10 cellular contexts compared by ENCODE assay signal in genomic region chr12:123149088-123149827, GRCh38. TPM values are rescaled to one million over a fixed set of nuclear protein-coding genes. Genes with fewer than 3 reads are reported as not detected.
A peak's percentile ranks its signal among the peaks of the same experiment; 100 is the strongest.
DNase-seq lines count a peak whose midpoint lies in the region; ATAC-seq, FAIRE-seq and TF ChIP-seq lines count a peak whose summit lies in the region.
"Had no signal": no experiment of that assay in that cellular context is flagged by ENCODE, and none has a peak within 500 bp of the region (broad histone marks: within the 10 kb centered on the region; RNA-seq: fewer than 3 reads in every experiment).

No MANE protein-coding gene starts in this region.

- TF ChIP-seq EP300 in neural cell (conservative IDR thresholded peaks at IDR 0.05; ENCODE audit: poor library complexity, severe bottlenecking) = no peak

- H3K4me2 ChIP-seq in BLaER1 (peak overlapping the region; percentile 94), neural cell (ENCODE audit: low read length) (no peak overlapping the region)

- DNase-seq in RPMI7951 (ENCODE audit: low read depth) (peak; percentile 22), endothelial cell (ENCODE audit: low spot score) (no peak), GM12892 (ENCODE audit: insufficient read length) (no peak)
- DNase-seq: left cardiac atrium had no signal

- ATAC-seq in HG03108 (IDR thresholded peaks at IDR 0.05; ENCODE audit: unreplicated experiment) (no peak), HG02973 (IDR thresholded peaks at IDR 0.05; ENCODE audit: unreplicated experiment) (no peak), HG03039 (IDR thresholded peaks at IDR 0.05; ENCODE audit: unreplicated experiment) (no peak)

- no peaks in the 10 kb centered on the region for H3K9me2 ChIP-seq in neural cell (ENCODE audit: insufficient read depth, low read length)

- H3K27ac ChIP-seq in BLaER1 (peak overlapping the region; percentile 84; the same call in 1 of the 2 replicates), neural cell (ENCODE audit: low read length) (no peak overlapping the region)
- H3K27ac ChIP-seq: HL-60 had no signal

- FAIRE-seq in GM12892 (lab: Jason Lieb, UNC) = no peak

- H3K4me1 Mint-ChIP-seq in endothelial cell (ENCODE audit: unreplicated experiment) = peaks cover 26% of the 10 kb centered on the region

- H3F3A ChIP-seq in neural cell (ENCODE audit: insufficient read depth, low read length, poor library complexity, severe bottlenecking) = no peaks in the 10 kb centered on the region

- H3K9ac ChIP-seq in BLaER1 (peak overlapping the region; percentile 88), neural cell (ENCODE audit: low read length) (peak overlapping the region; percentile 65)

- H3K4me3 Mint-ChIP-seq in endothelial cell (ENCODE audit: unreplicated experiment) = peak overlapping the region; percentile 85

- H3K4me3 ChIP-seq in BLaER1 (peak overlapping the region; percentile 86), neural cell (ENCODE audit: low read length) (peak overlapping the region; percentile 74)

- H3K9me3 ChIP-seq in BLaER1 (no peaks in the 10 kb centered on the region), neural cell (ENCODE audit: low read length) (no peaks in the 10 kb centered on the region)

- no peak for TF ChIP-seq POLR2A in GM12892 (IDR thresholded peaks at IDR 0.05; ENCODE audit: low read depth, low read length)

- peaks cover 68% of the 10 kb centered on the region for H3K4me1 ChIP-seq in BLaER1

- H3K36me3 ChIP-seq in BLaER1 (peaks cover 23% of the 10 kb centered on the region), neural cell (ENCODE audit: insufficient read depth, low read length) (no peaks in the 10 kb centered on the region)

- H3K27ac Mint-ChIP-seq in endothelial cell (ENCODE audit: unreplicated experiment) = peak overlapping the region; percentile 28

- H3K27me3 ChIP-seq in BLaER1 (peaks cover 48% of the 10 kb centered on the region), neural cell (ENCODE audit: insufficient read depth, low read depth, low read length) (peaks cover 6% of the 10 kb centered on the region)

- no peak for TF ChIP-seq CTCF in endothelial cell (IDR thresholded peaks at IDR 0.05; ENCODE audit: unreplicated experiment)
- TF ChIP-seq CTCF in neural cell (IDR thresholded peaks at IDR 0.05; ENCODE audit: poor library complexity, severe bottlenecking) = no peak

- TF ChIP-seq RAD21 in neural cell (conservative IDR thresholded peaks at IDR 0.05) = no peak

- peaks cover 22% of the 10 kb centered on the region for H4K20me1 ChIP-seq in BLaER1
- H4K20me1 ChIP-seq in neural cell (ENCODE audit: insufficient read depth) = no peaks in the 10 kb centered on the region

- H2AFZ ChIP-seq in neural cell (ENCODE audit: low read depth, low read length) = no peak overlapping the region

- H3K27me3 Mint-ChIP-seq in endothelial cell (ENCODE audit: unreplicated experiment) = peaks cover 18% of the 10 kb centered on the region

- no peaks in the 10 kb centered on the region for H3K9me3 Mint-ChIP-seq in endothelial cell (ENCODE audit: unreplicated experiment)

- peaks cover 17% of the 10 kb centered on the region for H3K36me3 Mint-ChIP-seq in endothelial cell (ENCODE audit: low read depth, unreplicated experiment)

- H3K79me2 ChIP-seq in neural cell (replicated peaks; ENCODE audit: insufficient read depth, low read length) = no peaks in the 10 kb centered on the region

TF ChIP-seq in neural cell, 6 proteins besides CTCF, POLR2A, EP300 and RAD21:
- no peak for TF ChIP-seq EZH2 (IDR thresholded peaks at IDR 0.05; ENCODE audit: borderline replicate concordance, insufficient read depth, low read length, poor library complexity, severe bottlenecking)
- TF ChIP-seq REST (IDR thresholded peaks at IDR 0.05; ENCODE audit: borderline replicate concordance) = no peak
- no peak for TF ChIP-seq TAF1 (IDR thresholded peaks at IDR 0.05; ENCODE audit: low read depth)
- TF ChIP-seq MXI1 (conservative IDR thresholded peaks at IDR 0.05; ENCODE audit: poor library complexity, severe bottlenecking) = no peak
- no peak for TF ChIP-seq POLR2AphosphoS5 (IDR thresholded peaks at IDR 0.05)
- TF ChIP-seq SMC3 (conservative IDR thresholded peaks at IDR 0.05; ENCODE audit: poor library complexity) = no peak

RNA-seq across cellular contexts. Expression of gene PITPNM2, which starts 1.6 kb away (rescaled TPM):
- total RNA-seq in RPMI7951 (2014; rRNA removed; shearing (Covaris generic)) = 2.6 and 2.8 TPM in 2 replicates
- total RNA-seq in endothelial cell (ENCODE audit: unreplicated experiment) = 14.3 TPM
- polyA plus RNA-seq in neural cell = 0.52 and 0.82 TPM in 2 replicates
- polyA minus RNA-seq in neural cell = 3.2 and 4.4 TPM in 2 replicates
- polyA plus RNA-seq in GM12892 (2012; ENCODE audit: missing spikeins) = 0.53 TPM
